24 cellular contexts compared by ENCODE assay signal in genomic region chr6:149936743-149937142, GRCh38. TPM values are rescaled to one million over a fixed set of nuclear protein-coding genes. Genes with fewer than 3 reads are reported as not detected.
"Had no signal": no experiment of that assay in that cellular context is flagged by ENCODE, and none has a peak within 500 bp of the region (broad histone marks: within the 10 kb centered on the region; RNA-seq: fewer than 3 reads in every experiment).

No MANE protein-coding gene starts in this region.

- H3K27ac ChIP-seq: brain microvascular endothelial cell, KMS-11 had no signal

- H3K36me3 ChIP-seq: brain microvascular endothelial cell had no signal

- DNase-seq: activated CD4-positive, alpha-beta T cell treated with anti-CD3 and anti-CD28 coated beads for 4 hours; activated CD8-positive, alpha-beta T cell treated with anti-CD3 and anti-CD28 coated beads for 36 hours; activated naive CD4-positive, alpha-beta T cell treated with Interleukin-2 at 50 U/mL for 16 hours; brain microvascular endothelial cell; cerebellar nuclear complex; NCI-H1092; NCI-H1417; NCI-H1694; NCI-H2029; NCI-H2107; NCI-H2171 treated with DMSO at 0.1 percent for 48 hours; NCI-H226; NCI-H526; NCI-H82; SIG-M5; T-cell; T-helper 2 cell; T1000 had no signal

- H3K4me3 Mint-ChIP-seq: activated CD8-positive, alpha-beta T cell treated with anti-CD3 and anti-CD28 coated beads for 36 hours had no signal

- ATAC-seq: activated CD8-positive, alpha-beta T cell treated with anti-CD3 and anti-CD28 coated beads for 36 hours; activated naive CD4-positive, alpha-beta T cell treated with anti-CD3 and anti-CD28 coated beads, Interleukin-2, amount 50 U/mL, for 72 hours; T-cell had no signal

- H3K9ac ChIP-seq: KMS-11 had no signal

- H3K9me3 Mint-ChIP-seq: activated CD8-positive, alpha-beta T cell treated with anti-CD3 and anti-CD28 coated beads for 36 hours; activated naive CD4-positive, alpha-beta T cell treated with anti-CD3 and anti-CD28 coated beads, Interleukin-2, amount 50 U/mL, for 72 hours; T-cell had no signal

- FAIRE-seq: TTC549 had no signal

- H3K27ac Mint-ChIP-seq: activated CD8-positive, alpha-beta T cell treated with anti-CD3 and anti-CD28 coated beads for 36 hours; activated naive CD4-positive, alpha-beta T cell treated with anti-CD3 and anti-CD28 coated beads, Interleukin-2, amount 50 U/mL, for 72 hours; T-cell had no signal

RNA-seq across cellular contexts. Expression of gene RAET1G, which starts 13.8 kb away (rescaled TPM):
- total RNA-seq: activated CD8-positive, alpha-beta T cell treated with anti-CD3 and anti-CD28 coated beads for 36 hours; activated naive CD4-positive, alpha-beta T cell treated with anti-CD3 and anti-CD28 coated beads, Interleukin-2, amount 50 U/mL, for 72 hours; OCI-LY7; T-cell had no signal

RNA-seq across cellular contexts. Expression of gene ULBP1, which starts 27.0 kb away (rescaled TPM):
- total RNA-seq: MCF 10A had no signal

RNA-seq across cellular contexts. Expression of gene RAET1E, which starts 38.8 kb away (rescaled TPM):
- total RNA-seq: activated CD8-positive, alpha-beta T cell treated with anti-CD3 and anti-CD28 coated beads for 36 hours; cardiac septum; OCI-LY7; T-cell had no signal
